Comparison of ENCODE assay signal across 11 cellular contexts in genomic region chr17:17055286-17056166, GRCh38. TPM values are rescaled to one million over a fixed set of nuclear protein-coding genes. Genes with fewer than 3 reads are reported as not detected.
DNase-seq lines count a peak whose midpoint lies in the region; ATAC-seq and TF ChIP-seq lines count a peak whose summit lies in the region.
"Had no signal": no experiment of that assay in that cellular context is flagged by ENCODE, and none has a peak within 500 bp of the region (broad histone marks: within the 10 kb centered on the region; RNA-seq: fewer than 3 reads in every experiment).

No MANE protein-coding gene starts in this region.

- TF ChIP-seq CTCF in body of pancreas (IDR thresholded peaks at IDR 0.05) (peak in 4 of 7 experiments; percentile 18 to 38 (median 22)), right atrium auricular region (IDR thresholded peaks at IDR 0.05) (peak in 1 of 2 donors; percentile 13)
- TF ChIP-seq CTCF in activated CD8-positive, alpha-beta T cell treated with anti-CD3 and anti-CD28 coated beads for 36 hours (IDR thresholded peaks at IDR 0.05) = no peak

- H3K27me3 ChIP-seq in H7 (ENCODE audit: control insufficient read depth, insufficient read depth, low read length) (no peaks in the 10 kb centered on the region), body of pancreas (no peaks in the 10 kb centered on the region), right atrium auricular region (no peaks in the 10 kb centered on the region), skeletal muscle tissue (ENCODE audit: control insufficient read depth in 3 of 3, insufficient read depth in 3 of 3, low read length in 3 of 3) (no peaks in the 10 kb centered on the region)

- WGBS in body of pancreas, 2 donors = 56 to 64% methylated on average over 16 of the region's 16 CpGs

- no peaks in the 10 kb centered on the region for H3K36me3 ChIP-seq in H7 (replicated peaks; ENCODE audit: control insufficient read depth, insufficient read depth, low read length)
- H3K36me3 ChIP-seq in body of pancreas (replicated peaks in 1 of 2; ENCODE audit: insufficient read depth in 1 of 2, low read depth in 2 of 2) = no peaks in the 10 kb centered on the region
- peaks cover 8% of the 10 kb centered on the region for H3K36me3 ChIP-seq in right atrium auricular region
- H3K36me3 ChIP-seq in skeletal muscle tissue (ENCODE audit: control insufficient read depth in 3 of 3, insufficient read depth in 3 of 3, low read length in 3 of 3) = peaks cover 0 to 14% (median 7%) of the 10 kb centered on the region in 3 donors

- H3K27me3 Mint-ChIP-seq in activated CD8-positive, alpha-beta T cell treated with anti-CD3 and anti-CD28 coated beads for 36 hours = no peaks in the 10 kb centered on the region

- H3K9me3 ChIP-seq in body of pancreas = no peaks in the 10 kb centered on the region
- no peaks in the 10 kb centered on the region for H3K9me3 ChIP-seq in right atrium auricular region
- H3K9me3 ChIP-seq in skeletal muscle tissue (ENCODE audit: control insufficient read depth in 3 of 3, low read length in 3 of 3) = no peaks in the 10 kb centered on the region

- H3K36me3 Mint-ChIP-seq in activated CD8-positive, alpha-beta T cell treated with anti-CD3 and anti-CD28 coated beads for 36 hours (ENCODE audit: low read depth) = no peaks in the 10 kb centered on the region

- H3K4me1 Mint-ChIP-seq in activated CD8-positive, alpha-beta T cell treated with anti-CD3 and anti-CD28 coated beads for 36 hours (ENCODE audit: low read depth) = peaks cover 36% of the 10 kb centered on the region

- CTCF ChIA-PET in activated CD8-positive, alpha-beta T cell treated with anti-CD3 and anti-CD28 coated beads for 36 hours (lab: Charles Lee) = no interaction called here

- peak; percentile 66 for DNase-seq in H7
- DNase-seq in body of pancreas = peak in 3 of 4 donors; percentile 5 to 46 (median 37)
- DNase-seq in right atrium auricular region (ENCODE audit: low spot score) = no peak
- DNase-seq in germinal center (ENCODE audit: low spot score) = no peak
- DNase-seq in AG08395 (ENCODE audit: low spot score) = no peak
- no peak for DNase-seq in activated CD8-positive, alpha-beta T cell treated with anti-CD3 and anti-CD28 coated beads for 36 hours
- DNase-seq in SK-N-DZ (ENCODE audit: low spot score) = no peak
- DNase-seq: activated CD4-positive, alpha-beta T cell treated with anti-CD3 and anti-CD28 coated beads for 4 hours; amygdala had no signal

- no peak for TF ChIP-seq POLR2A in body of pancreas (IDR thresholded peaks at IDR 0.05)

- H3K9ac ChIP-seq in skeletal muscle tissue (ENCODE audit: low read depth in 1 of 3, low read length in 3 of 3) = peak overlapping the region; percentile 62 to 80 (median 66)

- ATAC-seq in body of pancreas = peak; percentile 66
- no peak for ATAC-seq in activated CD8-positive, alpha-beta T cell treated with anti-CD3 and anti-CD28 coated beads for 36 hours

- no peak overlapping the region for H3K4me3 Mint-ChIP-seq in activated CD8-positive, alpha-beta T cell treated with anti-CD3 and anti-CD28 coated beads for 36 hours

- H3K27ac ChIP-seq in body of pancreas (peak overlapping the region; percentile 69 to 73 (median 72)), right atrium auricular region (peak overlapping the region; percentile 46 to 72), skeletal muscle tissue (ENCODE audit: low read depth, low read length) (peak overlapping the region; percentile 93)

- H3K4me1 ChIP-seq in body of pancreas (peaks cover 85% of the 10 kb centered on the region), right atrium auricular region (peaks cover 0 to 92% of the 10 kb centered on the region in 2 donors), skeletal muscle tissue (ENCODE audit: control insufficient read depth in 3 of 3, insufficient read depth in 3 of 3, low read length in 3 of 3) (peaks cover 91 to 96% (median 95%) of the 10 kb centered on the region in 3 donors)

- intact Hi-C loops in body of pancreas (cut with DNase I) = loop anchor here (5.0 kb wide), 1 partner anchor 57 kb away; no protein-coding TSS in a partner anchor
- intact Hi-C loops in activated CD8-positive, alpha-beta T cell treated with anti-CD3 and anti-CD28 coated beads for 36 hours (cut with micrococcal nuclease) = no loop called here

- H3K4me3 ChIP-seq in H7 (ENCODE audit: insufficient read depth, low read depth, low read length) = no peak overlapping the region
- H3K4me3 ChIP-seq in body of pancreas = no peak overlapping the region
- H3K4me3 ChIP-seq in right atrium auricular region = no peak overlapping the region
- peak overlapping the region; percentile 38 to 67 (median 41) for H3K4me3 ChIP-seq in skeletal muscle tissue (ENCODE audit: low read length in 3 of 3)
- H3K4me3 ChIP-seq: smooth muscle cell had no signal

- H3K27ac Mint-ChIP-seq in activated CD8-positive, alpha-beta T cell treated with anti-CD3 and anti-CD28 coated beads for 36 hours = no peak overlapping the region

- POLR2A ChIA-PET in activated CD8-positive, alpha-beta T cell treated with anti-CD3 and anti-CD28 coated beads for 36 hours (lab: Charles Lee) = interaction anchor here (1.1 kb wide), 1 partner anchor 39 kb away, joined by 4 read pairs; no protein-coding TSS in a partner anchor

- no peaks in the 10 kb centered on the region for H3K9me3 Mint-ChIP-seq in activated CD8-positive, alpha-beta T cell treated with anti-CD3 and anti-CD28 coated beads for 36 hours

RNA-seq across cellular contexts. Expression of gene MPRIP, which starts 13.3 kb away (rescaled TPM):
- total RNA-seq in H7 (2014; rRNA removed; shearing (Covaris generic)) = 70.2 and 73.9 TPM in 2 replicates
- total RNA-seq in body of pancreas (100 to 1,000 TPM; 147 to 269 TPM), right atrium auricular region (100 to 1,000 TPM; 102 to 145 TPM), skeletal muscle tissue (79.3 TPM)
- total RNA-seq in activated CD8-positive, alpha-beta T cell treated with anti-CD3 and anti-CD28 coated beads for 36 hours = 100 to 1,000 TPM; 132 to 135 TPM
- polyA plus RNA-seq in SK-N-DZ (2014; cell fraction: cytosol; rRNA removed) = 63.4 and 64.5 TPM in 2 replicates
- 46.4 and 125 TPM in 2 replicates for polyA plus RNA-seq in SK-N-DZ (2014; cell fraction: nucleus; rRNA removed)

Comparison
In these comparisons a context has a peak if more than half of its experiments do, and no peak if none do; other contexts are left out.
1. DNase-seq: peak in H7 (single experiment) and body of pancreas (3 of 4); none in right atrium auricular region (single experiment), germinal center (single experiment), AG08395 (single experiment), activated CD8-positive, alpha-beta T cell treated with anti-CD3 and anti-CD28 coated beads for 36 hours (single experiment) and SK-N-DZ (single experiment).
2. H3K4me3 ChIP-seq: peak in skeletal muscle tissue (3 of 3); none in H7 (single experiment), body of pancreas (0 of 2) and right atrium auricular region (0 of 2).
3. Peak in every context shown above with its lines, with median percentiles within 50 percentile points of each other: H3K27ac ChIP-seq.